Comparison of ENCODE assay signal across 11 cellular contexts in genomic region chr7:47893238-47893637, GRCh38. TPM values are rescaled to one million over a fixed set of nuclear protein-coding genes. Genes with fewer than 3 reads are reported as not detected.
A peak's percentile ranks its signal among the peaks of the same experiment; 100 is the strongest.
DNase-seq lines count a peak whose midpoint lies in the region; ATAC-seq, FAIRE-seq and TF ChIP-seq lines count a peak whose summit lies in the region.
"Had no signal": no experiment of that assay in that cellular context is flagged by ENCODE, and none has a peak within 500 bp of the region (broad histone marks: within the 10 kb centered on the region; RNA-seq: fewer than 3 reads in every experiment).

No MANE protein-coding gene starts in this region.

- no TSS peak for BruUV-seq in K562 (replicated peaks; lab: Mats Ljungman, UMichigan)

- no peaks in the 10 kb centered on the region; the same call in 1 of the 2 replicates for H4K20me1 ChIP-seq in K562 (replicated peaks; ENCODE audit: control insufficient read depth, insufficient read depth, low read length)
- no peaks in the 10 kb centered on the region for H4K20me1 ChIP-seq in neural progenitor cell (ENCODE audit: low read depth)

- no peak overlapping the region for H3K4me2 ChIP-seq in K562 (ENCODE audit: insufficient read depth, low read length)
- H3K4me2 ChIP-seq in neural progenitor cell: no peak overlapping the region

- no peaks in the 10 kb centered on the region for H3K9me3 Mint-ChIP-seq in HFFc6
- no peaks in the 10 kb centered on the region for H3K9me3 Mint-ChIP-seq in neural progenitor cell
- no peaks in the 10 kb centered on the region for H3K9me3 Mint-ChIP-seq in T-helper 2 cell treated with Interferon-gamma antibody and Interleukin-4, amounts not matched to agents 5 μg/mL and 100 μg/mL, for 36 hours
- H3K9me3 Mint-ChIP-seq: naive B cell had no signal

- H3K4me1 ChIP-seq in K562 (replicated peaks in 1 of 2; ENCODE audit: control insufficient read depth in 2 of 2, insufficient read depth in 2 of 2, low read length in 2 of 2) (no peaks in the 10 kb centered on the region), neural progenitor cell (peaks cover 16% of the 10 kb centered on the region)
- H3K4me1 ChIP-seq: ascending aorta, upper lobe of right lung had no signal

- FAIRE-seq in K562 (lab: Jason Lieb, UNC): no peak

- TF ChIP-seq POLR2A in K562 (conservative IDR thresholded peaks at IDR 0.05): no peak

- H3K9me3 ChIP-seq in K562 (replicated peaks; ENCODE audit: control insufficient read depth, insufficient read depth, low read depth, low read length) (no peaks in the 10 kb centered on the region), neural progenitor cell (ENCODE audit: low read depth) (no peaks in the 10 kb centered on the region)
- H3K9me3 ChIP-seq: ascending aorta, upper lobe of right lung had no signal

- 0 out of 4 replicates have a peak, but pooled peaks of 1 of the 2 experiments have one; percentile 21 for TF ChIP-seq RAD21 in K562 (CRISPR knock-in tag; conservative IDR thresholded peaks at IDR 0.05 in 1 of 2, IDR thresholded peaks at IDR 0.05 in 1 of 2)

- H3K4me1 Mint-ChIP-seq in HFFc6 (ENCODE audit: low read depth) (0 out of 2 replicates have a peak, but pooled peaks cover 4% of the 10 kb centered on the region), neural progenitor cell (peaks cover 28% of the 10 kb centered on the region)
- no peaks in the 10 kb centered on the region for H3K4me1 Mint-ChIP-seq in T-helper 2 cell treated with Interferon-gamma antibody and Interleukin-4, amounts not matched to agents 5 μg/mL and 100 μg/mL, for 36 hours (ENCODE audit: low read depth)

- no peak for TF ChIP-seq EP300 in K562 (IDR thresholded peaks at IDR 0.05; ENCODE audit: low read length)

- in situ Hi-C loops in K562 (cut with MboI): no loop called here

- ATAC-seq in K562 (peak; percentile 94), GM21528 (IDR thresholded peaks at IDR 0.05; ENCODE audit: low FRiP score, unreplicated experiment) (no peak)
- ATAC-seq: upper lobe of right lung had no signal

- no peaks in the 10 kb centered on the region for H3F3A ChIP-seq in neural progenitor cell (ENCODE audit: low read depth)

- DNase-seq in NCI-H748 (lab: John Stamatoyannopoulos, UW; ENCODE audit: unreplicated experiment) (peak; percentile 30), NCI-H748 treated with DMSO at 0.1 percent for 48 hours (lab: John Stamatoyannopoulos, UW) (no peak), HFFc6 (no peak), K562 (ENCODE audit: extremely low read depth in 1 of 4, low spot score in 3 of 4) (peak; percentile 38 to 68 (median 59)), neural progenitor cell (ENCODE audit: low spot score) (peak; percentile 72), DMS114 treated with DMSO at 0.1 percent for 48 hours (lab: John Stamatoyannopoulos, UW; ENCODE audit: unreplicated experiment) (no peak)
- no peak for DNase-seq in T-helper 2 cell treated with Interferon-gamma antibody and Interleukin-4, amounts not matched to agents 5 μg/mL and 100 μg/mL, for 36 hours (ENCODE audit: low spot score)
- DNase-seq: naive B cell, upper lobe of right lung had no signal

- intact Hi-C loops in K562 (cut with micrococcal nuclease): no loop called here

- no peak overlapping the region for H3K4me3 ChIP-seq in K562
- no peak overlapping the region for H3K4me3 ChIP-seq in neural progenitor cell
- H3K4me3 ChIP-seq: ascending aorta, upper lobe of right lung had no signal

- H3K36me3 Mint-ChIP-seq in HFFc6 (ENCODE audit: low read depth) (no peaks in the 10 kb centered on the region), neural progenitor cell (no peaks in the 10 kb centered on the region)
- no peaks in the 10 kb centered on the region for H3K36me3 Mint-ChIP-seq in T-helper 2 cell treated with Interferon-gamma antibody and Interleukin-4, amounts not matched to agents 5 μg/mL and 100 μg/mL, for 36 hours (ENCODE audit: low read depth)
- H3K36me3 Mint-ChIP-seq: naive B cell had no signal

- H3K27ac ChIP-seq in K562 (ENCODE audit: extremely low read depth, low read depth, low read length) (no peak overlapping the region), neural progenitor cell (no peak overlapping the region)
- H3K27ac ChIP-seq: ascending aorta, upper lobe of right lung had no signal

- CTCF ChIA-PET in K562 (lab: Yijun Ruan, JAX; ENCODE audit: low intra/inter-chr PET ratio): no interaction called here

- H2AFZ ChIP-seq in K562 (ENCODE audit: low read depth, low read length): no peak overlapping the region
- no peak overlapping the region for H2AFZ ChIP-seq in neural progenitor cell (replicated peaks)

- no peaks in the 10 kb centered on the region for H3K36me3 ChIP-seq in K562 (ENCODE audit: control insufficient read depth, insufficient read depth, low read length)
- H3K36me3 ChIP-seq in neural progenitor cell: no peaks in the 10 kb centered on the region
- H3K36me3 ChIP-seq: ascending aorta, upper lobe of right lung had no signal

- no peaks in the 10 kb centered on the region for H3K79me2 ChIP-seq in K562 (ENCODE audit: control insufficient read depth, insufficient read depth, low read length)
- H3K79me2 ChIP-seq in neural progenitor cell (ENCODE audit: low read depth): no peaks in the 10 kb centered on the region

- no peaks in the 10 kb centered on the region for H3K9me1 ChIP-seq in K562 (ENCODE audit: control insufficient read depth, insufficient read depth, low read length)

- H3K27me3 ChIP-seq in K562 (ENCODE audit: control insufficient read depth in 2 of 2, insufficient read depth in 2 of 2, low read length in 2 of 2): peaks cover 3 to 52% of the 10 kb centered on the region in 2 experiments; a peak in 3 of 5 replicates
- no peaks in the 10 kb centered on the region for H3K27me3 ChIP-seq in neural progenitor cell
- H3K27me3 ChIP-seq: ascending aorta, upper lobe of right lung had no signal

- H3K9ac ChIP-seq in K562 (ENCODE audit: insufficient read depth in 1 of 2, low read depth in 2 of 2, low read length in 2 of 2) (no peak overlapping the region), neural progenitor cell (no peak overlapping the region)

- TF ChIP-seq CTCF in HFFc6 (IDR thresholded peaks at IDR 0.05): peak; percentile 74
- peak; percentile 57 to 76 (median 61) for TF ChIP-seq CTCF in K562 (IDR thresholded peaks at IDR 0.05 in 2 of 3, conservative IDR thresholded peaks at IDR 0.05 in 1 of 3; ENCODE audit: insufficient read depth in 2 of 3, low read depth in 1 of 3, low read length in 3 of 3)
- peak; percentile 68 for TF ChIP-seq CTCF in neural progenitor cell (IDR thresholded peaks at IDR 0.05)

- H3K27ac Mint-ChIP-seq in HFFc6: no peak overlapping the region
- no peak overlapping the region for H3K27ac Mint-ChIP-seq in neural progenitor cell
- H3K27ac Mint-ChIP-seq in T-helper 2 cell treated with Interferon-gamma antibody and Interleukin-4, amounts not matched to agents 5 μg/mL and 100 μg/mL, for 36 hours: no peak overlapping the region
- H3K27ac Mint-ChIP-seq: naive B cell had no signal

- H3K4me3 Mint-ChIP-seq in HFFc6: no peak overlapping the region
- H3K4me3 Mint-ChIP-seq in neural progenitor cell: no peak overlapping the region
- H3K4me3 Mint-ChIP-seq in T-helper 2 cell treated with Interferon-gamma antibody and Interleukin-4, amounts not matched to agents 5 μg/mL and 100 μg/mL, for 36 hours: no peak overlapping the region
- H3K4me3 Mint-ChIP-seq: naive B cell had no signal

- peaks cover 9% of the 10 kb centered on the region for H3K27me3 Mint-ChIP-seq in HFFc6 (ENCODE audit: insufficient read depth)
- peaks cover 23% of the 10 kb centered on the region for H3K27me3 Mint-ChIP-seq in neural progenitor cell (ENCODE audit: insufficient read depth, low read depth)
- peaks cover 16% of the 10 kb centered on the region for H3K27me3 Mint-ChIP-seq in T-helper 2 cell treated with Interferon-gamma antibody and Interleukin-4, amounts not matched to agents 5 μg/mL and 100 μg/mL, for 36 hours (ENCODE audit: low read depth)
- H3K27me3 Mint-ChIP-seq: naive B cell had no signal

- POLR2A ChIA-PET in K562 (lab: Yijun Ruan, JAX): no interaction called here

- 1% methylated on average over 9 of the region's 10 CpGs for WGBS in K562 (ENCODE audit: insufficient coverage, low coverage, missing lambda C conversion rate)

TF ChIP-seq in K562, 482 proteins besides CTCF, POLR2A, EP300 and RAD21 (continues in another document):
- TF ChIP-seq PYGO2 (tag; IDR thresholded peaks at IDR 0.05) (no peak), ZBTB1 (CRISPR knock-in tag; IDR thresholded peaks at IDR 0.05; ENCODE audit: borderline replicate concordance, low read depth) (no peak), YY1 (IDR thresholded peaks at IDR 0.05; ENCODE audit: borderline replicate concordance in 1 of 3, control insufficient read depth in 1 of 3, extremely low read depth in 1 of 3, insufficient read depth in 3 of 3, insufficient read length in 1 of 3, insufficient replicate concordance in 2 of 3, low read depth in 1 of 3, low read length in 2 of 3) (no peak), KDM5B (IDR thresholded peaks at IDR 0.05; ENCODE audit: insufficient replicate concordance, low read depth, low read length) (no peak)

RNA-seq across cellular contexts. Expression of gene PKD1L1, which starts 55.0 kb away (rescaled TPM):
- total RNA-seq in HFFc6 (2021; fragmentation: NEBNext Ultra II Directional; extraction: Animal tissue kit (Norgen Biotek cat#: 25700)): under 1 TPM in 2 of 6 experiments, not detected in 4; 0.03 to 0.14 TPM
- 0.04 TPM in 1 of 2 replicates, not detected in the other for total RNA-seq in K562 (2011; cell fraction: chromatin; rRNA removed; ENCODE audit: low replicate concordance)
- total RNA-seq in K562 (2011; cell fraction: nucleolus; rRNA removed): not detected in 2 replicates
- total RNA-seq in K562 (2011; cell fraction: nucleoplasm; rRNA removed): not detected in 2 replicates
- not detected in 2 replicates for total RNA-seq in K562 (2014; rRNA removed)
- total RNA-seq in K562 (2014; rRNA removed; fragmentation: Illumina TruSeq; extraction: Trizol): not detected in 2 replicates
- total RNA-seq in K562 (2015; rRNA removed; fragmentation: Illumina TruSeq; extraction: Trizol): not detected in 2 replicates
- total RNA-seq in K562 (2021): 0.02 TPM in 1 of 2 replicates, not detected in the other
- 0.01 TPM in 1 of 2 replicates, not detected in the other for polyA plus RNA-seq in K562 (2011; rRNA removed)
- not detected in 2 replicates for polyA plus RNA-seq in K562 (2011; cell fraction: cytosol; rRNA removed)
- polyA plus RNA-seq in K562 (2011; cell fraction: nucleus; rRNA removed): 0.01 and 0.03 TPM in 2 replicates
- polyA plus RNA-seq in K562 (2012): 0.03 TPM in 1 of 2 replicates, not detected in the other
- polyA plus RNA-seq in K562 (2014; fragmentation: Illumina TruSeq; extraction: Trizol): 0.01 TPM in 1 of 2 replicates, not detected in the other
- not detected for polyA plus RNA-seq in K562 (2014; fragmentation: Nextera tagmentation; extraction: Ambion mirVana)
- polyA plus RNA-seq in K562 (2014; rRNA removed): 0.04 TPM in 1 of 2 replicates, not detected in the other
- polyA minus RNA-seq in K562 (2011; rRNA and poly(A)+ RNA removed): not detected in 2 replicates
- not detected in 2 replicates for polyA minus RNA-seq in K562 (2011; cell fraction: cytosol; rRNA and poly(A)+ RNA removed)
- polyA minus RNA-seq in K562 (2011; cell fraction: nucleus; rRNA and poly(A)+ RNA removed): under 0.01 TPM in 1 of 2 replicates, not detected in the other
- total RNA-seq in neural progenitor cell (ENCODE audit: low replicate concordance): 0.07 and 0.09 TPM in 2 replicates

Comparison
In these comparisons a context has a peak if more than half of its experiments do, and no peak if none do; other contexts are left out.
1. DNase-seq: peak in NCI-H748 (single experiment), K562 (4 of 4) and neural progenitor cell (single experiment); none in NCI-H748 treated with DMSO at 0.1 percent for 48 hours (single experiment), HFFc6 (single experiment), DMS114 treated with DMSO at 0.1 percent for 48 hours (single experiment) and T-helper 2 cell treated with Interferon-gamma antibody and Interleukin-4, amounts not matched to agents 5 μg/mL and 100 μg/mL, for 36 hours (single experiment).
2. Peak in every context shown above with its lines, with median percentiles within 50 percentile points of each other: CTCF ChIP-seq.